8 cellular contexts compared by ENCODE assay signal in the genomic region with DNA sequence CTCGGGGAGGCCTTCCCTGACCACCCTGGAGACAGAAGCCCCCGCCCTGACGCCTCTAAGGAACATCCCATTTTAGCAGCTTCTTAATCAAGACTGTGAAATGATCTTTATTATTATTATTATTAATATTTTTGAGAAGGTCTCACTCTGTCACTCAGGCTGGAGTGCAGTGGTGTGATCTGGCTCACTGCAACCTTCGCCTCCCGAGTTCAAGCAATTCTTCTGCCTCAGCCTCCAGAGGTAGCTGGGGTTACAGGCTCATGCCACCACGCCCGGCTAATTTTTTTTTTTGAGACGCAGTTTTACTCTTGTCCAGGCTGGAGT. TPM values are rescaled to one million over a fixed set of nuclear protein-coding genes. Genes with fewer than 3 reads are reported as not detected.
A peak's percentile ranks its signal among the peaks of the same experiment; 100 is the strongest.
DNase-seq lines count a peak whose midpoint lies in the region; ATAC-seq and TF ChIP-seq lines count a peak whose summit lies in the region.

No MANE protein-coding gene starts in this region.

- DNase-seq in HFFc6 (no peak), T-cell (no peak), fibroblast of villous mesenchyme (ENCODE audit: low read depth) (no peak), mucosa of descending colon (no peak), NK-92 (lab: John Stamatoyannopoulos, UW; ENCODE audit: unreplicated experiment) (no peak), tibial nerve (ENCODE audit: low spot score in 2 of 2) (no peak)

- H3K27me3 ChIP-seq in skeletal muscle satellite cell (ENCODE audit: control insufficient read depth, insufficient read depth, low read length) (no peaks in the 10 kb centered on the region), tibial nerve (no peaks in the 10 kb centered on the region)

- H3K4me1 Mint-ChIP-seq in HFFc6 (ENCODE audit: low read depth) (peaks cover 26% of the 10 kb centered on the region), T-cell (peaks cover 5 to 12% (median 6%) of the 10 kb centered on the region in 3 donors)

- peaks cover 4% of the 10 kb centered on the region for H3K27me3 Mint-ChIP-seq in HFFc6 (ENCODE audit: insufficient read depth)
- no peaks in the 10 kb centered on the region for H3K27me3 Mint-ChIP-seq in T-cell

- H3K4me1 ChIP-seq in skeletal muscle satellite cell (ENCODE audit: control insufficient read depth, insufficient read depth, low read length), result peaks cover 16% of the 10 kb centered on the region
- no peaks in the 10 kb centered on the region for H3K4me1 ChIP-seq in mucosa of descending colon (ENCODE audit: low read depth)
- H3K4me1 ChIP-seq in tibial nerve, result peaks cover 0 to 7% (median 4%) of the 10 kb centered on the region in 4 donors

- no peak for ATAC-seq in T-cell (replicated peaks in 1 of 4)
- ATAC-seq in mucosa of descending colon, result no peak
- ATAC-seq in HG03432 (IDR thresholded peaks at IDR 0.05; ENCODE audit: unreplicated experiment), result no peak

- intact Hi-C loops in mucosa of descending colon (cut with DNase I, micrococcal nuclease), result no loop called here

- TF ChIP-seq POLR2A in tibial nerve (IDR thresholded peaks at IDR 0.05), result no peak

- H3K4me3 Mint-ChIP-seq in HFFc6 (peak overlapping the region; percentile 74), T-cell (peak overlapping the region; percentile 36 to 95 (median 65))

- H3K9me3 Mint-ChIP-seq in HFFc6 (no peaks in the 10 kb centered on the region), T-cell (no peaks in the 10 kb centered on the region)

- peak overlapping the region; percentile 100 for H3K4me2 ChIP-seq in skeletal muscle satellite cell (ENCODE audit: low read length)

- no peaks in the 10 kb centered on the region for H3K9me3 ChIP-seq in skeletal muscle satellite cell (replicated peaks; ENCODE audit: low read length)
- no peaks in the 10 kb centered on the region for H3K9me3 ChIP-seq in mucosa of descending colon
- H3K9me3 ChIP-seq in tibial nerve, result no peaks in the 10 kb centered on the region

- H3K27ac Mint-ChIP-seq in HFFc6 (peak overlapping the region; percentile 67), T-cell (peak overlapping the region in 1 of 2 donors; percentile 58)

- WGBS in tibial nerve, 2 donors, result 48 to 50% methylated on average over 8 of the region's 8 CpGs

- TF ChIP-seq EP300 in tibial nerve (IDR thresholded peaks at IDR 0.05), result no peak

- peak overlapping the region in 1 of 4 donors; percentile 19 for H3K27ac ChIP-seq in tibial nerve

- peak overlapping the region; percentile 64 for H3K4me3 ChIP-seq in fibroblast of villous mesenchyme (ENCODE audit: low read depth, low read length)
- H3K4me3 ChIP-seq in skeletal muscle satellite cell (ENCODE audit: low read length), result peak overlapping the region; percentile 79
- no peak overlapping the region for H3K4me3 ChIP-seq in mucosa of descending colon
- peak overlapping the region in 2 of 4 donors; percentile 53 to 56 for H3K4me3 ChIP-seq in tibial nerve

- POLR2A ChIA-PET in T-cell (lab: Charles Lee), result interaction anchor here in 1 of 2 donors (0.5 to 0.6 kb wide), 2 partner anchors 75 to 1373 kb away, joined by 3 to 6 read pairs; no protein-coding TSS in a partner anchor

- H3K9ac ChIP-seq in skeletal muscle satellite cell (ENCODE audit: low read depth, low read length), result no peak overlapping the region

- CTCF ChIA-PET in T-cell (lab: Charles Lee), result interaction anchor here (0.5 to 2.3 kb wide), 18 partner anchors 10 to 819 kb away, joined by 3 to 19 read pairs (median 4); a partner anchor contains a TSS

- no peak for TF ChIP-seq CTCF in HFFc6 (IDR thresholded peaks at IDR 0.05)
- no peak for TF ChIP-seq CTCF in fibroblast of villous mesenchyme (IDR thresholded peaks at IDR 0.05; ENCODE audit: insufficient read depth, low read depth, low read length)
- TF ChIP-seq CTCF in mucosa of descending colon (IDR thresholded peaks at IDR 0.05), result no peak
- no peak for TF ChIP-seq CTCF in tibial nerve (IDR thresholded peaks at IDR 0.05)

- H3K36me3 Mint-ChIP-seq in HFFc6 (ENCODE audit: low read depth), result no peaks in the 10 kb centered on the region
- no peaks in the 10 kb centered on the region for H3K36me3 Mint-ChIP-seq in T-cell

- H3K36me3 ChIP-seq in skeletal muscle satellite cell (ENCODE audit: insufficient read depth, low read length) (no peaks in the 10 kb centered on the region), mucosa of descending colon (ENCODE audit: low read depth) (no peaks in the 10 kb centered on the region), tibial nerve (no peaks in the 10 kb centered on the region)

RNA-seq across cellular contexts. Expression of a gene that starts 3.6 kb away (rescaled TPM):
- not detected for total RNA-seq in HFFc6 (2021; fragmentation: NEBNext Ultra II Directional; extraction: Animal tissue kit (Norgen Biotek cat#: 25700))
- not detected for total RNA-seq in T-cell
- not detected in 2 replicates for total RNA-seq in fibroblast of villous mesenchyme
- total RNA-seq in skeletal muscle satellite cell (2012; rRNA removed), result not detected in 2 replicates
- total RNA-seq in mucosa of descending colon, result 1 to 10 TPM in 1 of 3 donors, under 1 TPM in 1, not detected in 1; 0.34 to 1.1 TPM
- not detected for total RNA-seq in tibial nerve

RNA-seq across cellular contexts. Expression of a gene that starts 8.8 kb away (rescaled TPM):
- total RNA-seq in HFFc6 (2021; fragmentation: NEBNext Ultra II Directional; extraction: Animal tissue kit (Norgen Biotek cat#: 25700)), result 10 to 100 TPM; 34.3 to 54.3 (median 46.9) TPM
- total RNA-seq in T-cell (10 to 100 TPM in 3 of 5 donors, 1 to 10 TPM in 2; 6.2 to 22.6 (median 20.1) TPM), fibroblast of villous mesenchyme (18.6 and 24.8 TPM in 2 replicates), mucosa of descending colon (10 to 100 TPM in 2 of 3 donors, 1 to 10 TPM in 1; 10.0 to 16.4 (median 14.1) TPM), tibial nerve (10 to 100 TPM; 41.4 to 68.8 (median 53.5) TPM)
- total RNA-seq in skeletal muscle satellite cell (2012; rRNA removed), result 21.3 and 26.4 TPM in 2 replicates

RNA-seq across cellular contexts. Expression of a gene that starts 20.1 kb away (rescaled TPM):
- 100 to 1,000 TPM; 108 to 140 (median 129) TPM for total RNA-seq in HFFc6 (2021; fragmentation: NEBNext Ultra II Directional; extraction: Animal tissue kit (Norgen Biotek cat#: 25700))
- total RNA-seq in T-cell (100 to 1,000 TPM in 3 of 5 donors, 10 to 100 TPM in 2; 82.0 to 116 (median 104) TPM), fibroblast of villous mesenchyme (91.1 and 92.8 TPM in 2 replicates), mucosa of descending colon (100 to 1,000 TPM in 1 of 3 donors, 10 to 100 TPM in 2; 76.4 to 117 (median 81.4) TPM), tibial nerve (100 to 1,000 TPM in 3 of 4 donors, 10 to 100 TPM in 1; 89.2 to 111 (median 108) TPM)
- total RNA-seq in skeletal muscle satellite cell (2012; rRNA removed), result 95.3 and 119 TPM in 2 replicates

RNA-seq across cellular contexts. Expression of a gene that starts 27.4 kb away (rescaled TPM):
- 1,000 to 10,000 TPM; 1,716 to 2,461 (median 2,371) TPM for total RNA-seq in HFFc6 (2021; fragmentation: NEBNext Ultra II Directional; extraction: Animal tissue kit (Norgen Biotek cat#: 25700))
- total RNA-seq in T-cell (100 to 1,000 TPM; 429 to 530 (median 501) TPM), fibroblast of villous mesenchyme (2,107 and 2,588 TPM in 2 replicates), mucosa of descending colon (100 to 1,000 TPM; 433 to 945 (median 637) TPM), tibial nerve (100 to 1,000 TPM; 173 to 398 (median 313) TPM)
- total RNA-seq in skeletal muscle satellite cell (2012; rRNA removed), result 2,097 and 2,142 TPM in 2 replicates

RNA-seq across cellular contexts. Expression of a gene that starts 29.5 kb away (rescaled TPM):
- 100 to 1,000 TPM; 129 to 161 (median 142) TPM for total RNA-seq in HFFc6 (2021; fragmentation: NEBNext Ultra II Directional; extraction: Animal tissue kit (Norgen Biotek cat#: 25700))
- total RNA-seq in T-cell (1 to 10 TPM; 3.9 to 6.6 (median 6.3) TPM), fibroblast of villous mesenchyme (29.6 and 30.2 TPM in 2 replicates), mucosa of descending colon (100 to 1,000 TPM in 1 of 3 donors, 10 to 100 TPM in 2; 59.4 to 238 (median 64.6) TPM), tibial nerve (10 to 100 TPM; 39.8 to 55.8 (median 48.2) TPM)
- 41.6 and 60.9 TPM in 2 replicates for total RNA-seq in skeletal muscle satellite cell (2012; rRNA removed)
